In genomic region chr5:127940854-127941253, GRCh38 we compare ENCODE assay signal across 2 cellular contexts.
TF ChIP-seq lines count a peak whose summit lies in the region.

No MANE protein-coding gene starts in this region.

TF ChIP-seq in A549, 52 proteins besides CTCF, POLR2A, EP300 and RAD21:
- TF ChIP-seq CBX2 (IDR thresholded peaks at IDR 0.05; ENCODE audit: borderline replicate concordance, low read depth) (no peak), RFX5 (IDR thresholded peaks at IDR 0.05) (no peak), HOXA7 (CRISPR knock-in tag; IDR thresholded peaks at IDR 0.05) (no peak), EHMT2 (IDR thresholded peaks at IDR 0.05; ENCODE audit: low read depth) (no peak), ZNF302 (CRISPR knock-in tag; IDR thresholded peaks at IDR 0.05) (no peak), NFE2L2 (conservative IDR thresholded peaks at IDR 0.05; ENCODE audit: low read length) (no peak), BHLHE40 (IDR thresholded peaks at IDR 0.05; ENCODE audit: low read depth, low read length) (no peak), MAZ (IDR thresholded peaks at IDR 0.05; ENCODE audit: borderline replicate concordance, low read depth, low read length) (no peak), SREBF2 (IDR thresholded peaks at IDR 0.05) (no peak), HOXB13 (CRISPR knock-in tag; IDR thresholded peaks at IDR 0.05; ENCODE audit: low read depth) (no peak), KDM5A (IDR thresholded peaks at IDR 0.05) (no peak), MYC (IDR thresholded peaks at IDR 0.05; ENCODE audit: borderline replicate concordance, low read length) (no peak), NR3C1 (IDR thresholded peaks at IDR 0.05) (no peak), POLR2AphosphoS2 (conservative IDR thresholded peaks at IDR 0.05; ENCODE audit: low read length) (no peak), CEBPB (IDR thresholded peaks at IDR 0.05) (no peak)
- TF ChIP-seq, protein P1, sequence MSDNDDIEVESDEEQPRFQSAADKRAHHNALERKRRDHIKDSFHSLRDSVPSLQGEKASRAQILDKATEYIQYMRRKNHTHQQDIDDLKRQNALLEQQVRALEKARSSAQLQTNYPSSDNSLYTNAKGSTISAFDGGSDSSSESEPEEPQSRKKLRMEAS (IDR thresholded peaks at IDR 0.05), result no peak
TF ChIP-seq in A549: peak in this region for 0.

TF ChIP-seq in H1, 55 proteins besides CTCF, POLR2A, EP300 and RAD21:
- TF ChIP-seq CEBPB (IDR thresholded peaks at IDR 0.05; ENCODE audit: low read depth, low read length), result peak; percentile 30; the same call in 1 of the 2 replicates
- TF ChIP-seq USF2 (IDR thresholded peaks at IDR 0.05; ENCODE audit: low read length), result no peak
